Comparison of ENCODE assay signal across 1 cellular context in the genomic region with DNA sequence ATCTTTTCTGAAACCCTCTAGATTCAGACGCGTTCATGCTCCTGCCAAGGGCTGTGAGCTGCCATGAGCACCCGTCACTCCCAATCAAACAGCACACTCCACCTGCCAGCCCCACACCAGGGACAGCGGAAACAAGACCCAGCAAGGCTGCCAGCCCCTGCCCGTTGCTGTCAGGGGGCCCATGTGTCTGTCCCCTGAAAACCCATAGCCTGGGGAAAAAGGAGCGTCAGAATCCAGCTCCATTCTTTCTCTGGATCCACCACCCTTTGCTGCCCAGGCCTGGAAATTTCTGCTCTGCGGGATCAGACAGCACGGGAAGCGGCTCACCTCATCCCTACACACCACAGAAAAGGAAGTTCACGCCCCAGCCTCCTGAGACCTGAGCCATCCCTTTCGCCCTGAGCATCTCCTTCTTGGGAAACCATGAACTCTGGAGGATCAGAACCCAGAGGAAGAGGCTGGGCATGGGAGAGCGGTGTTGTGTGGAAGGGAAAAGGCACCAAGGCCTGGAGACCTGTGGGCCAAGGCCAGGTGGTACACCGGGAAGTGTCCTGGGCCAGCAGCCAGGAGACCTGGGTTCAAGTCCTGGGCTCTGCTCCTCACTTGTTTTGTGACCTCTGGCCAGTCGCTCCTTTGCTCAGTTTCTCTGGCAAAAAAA.
TF ChIP-seq lines count a peak whose summit lies in the region.

No MANE protein-coding gene starts in this region.

TF ChIP-seq in WTC11, 78 proteins besides CTCF, POLR2A, EP300 and RAD21 (continued from another document):
- TF ChIP-seq RORB (CRISPR knock-in tag; IDR thresholded peaks at IDR 0.05) (no peak), ZNF416 (CRISPR knock-in tag; IDR thresholded peaks at IDR 0.05) (no peak), HMGA2 (CRISPR knock-in tag; IDR thresholded peaks at IDR 0.05) (no peak)
- TF ChIP-seq, protein P1, sequence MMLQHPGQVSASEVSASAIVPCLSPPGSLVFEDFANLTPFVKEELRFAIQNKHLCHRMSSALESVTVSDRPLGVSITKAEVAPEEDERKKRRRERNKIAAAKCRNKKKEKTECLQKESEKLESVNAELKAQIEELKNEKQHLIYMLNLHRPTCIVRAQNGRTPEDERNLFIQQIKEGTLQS (CRISPR knock-in tag; conservative IDR thresholded peaks at IDR 0.05) = no peak
- TF ChIP-seq, protein P2, sequence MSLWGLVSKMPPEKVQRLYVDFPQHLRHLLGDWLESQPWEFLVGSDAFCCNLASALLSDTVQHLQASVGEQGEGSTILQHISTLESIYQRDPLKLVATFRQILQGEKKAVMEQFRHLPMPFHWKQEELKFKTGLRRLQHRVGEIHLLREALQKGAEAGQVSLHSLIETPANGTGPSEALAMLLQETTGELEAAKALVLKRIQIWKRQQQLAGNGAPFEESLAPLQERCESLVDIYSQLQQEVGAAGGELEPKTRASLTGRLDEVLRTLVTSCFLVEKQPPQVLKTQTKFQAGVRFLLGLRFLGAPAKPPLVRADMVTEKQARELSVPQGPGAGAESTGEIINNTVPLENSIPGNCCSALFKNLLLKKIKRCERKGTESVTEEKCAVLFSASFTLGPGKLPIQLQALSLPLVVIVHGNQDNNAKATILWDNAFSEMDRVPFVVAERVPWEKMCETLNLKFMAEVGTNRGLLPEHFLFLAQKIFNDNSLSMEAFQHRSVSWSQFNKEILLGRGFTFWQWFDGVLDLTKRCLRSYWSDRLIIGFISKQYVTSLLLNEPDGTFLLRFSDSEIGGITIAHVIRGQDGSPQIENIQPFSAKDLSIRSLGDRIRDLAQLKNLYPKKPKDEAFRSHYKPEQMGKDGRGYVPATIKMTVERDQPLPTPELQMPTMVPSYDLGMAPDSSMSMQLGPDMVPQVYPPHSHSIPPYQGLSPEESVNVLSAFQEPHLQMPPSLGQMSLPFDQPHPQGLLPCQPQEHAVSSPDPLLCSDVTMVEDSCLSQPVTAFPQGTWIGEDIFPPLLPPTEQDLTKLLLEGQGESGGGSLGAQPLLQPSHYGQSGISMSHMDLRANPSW (CRISPR knock-in tag; conservative IDR thresholded peaks at IDR 0.05; ENCODE audit: low read depth) = no peak
- TF ChIP-seq, protein P3, sequence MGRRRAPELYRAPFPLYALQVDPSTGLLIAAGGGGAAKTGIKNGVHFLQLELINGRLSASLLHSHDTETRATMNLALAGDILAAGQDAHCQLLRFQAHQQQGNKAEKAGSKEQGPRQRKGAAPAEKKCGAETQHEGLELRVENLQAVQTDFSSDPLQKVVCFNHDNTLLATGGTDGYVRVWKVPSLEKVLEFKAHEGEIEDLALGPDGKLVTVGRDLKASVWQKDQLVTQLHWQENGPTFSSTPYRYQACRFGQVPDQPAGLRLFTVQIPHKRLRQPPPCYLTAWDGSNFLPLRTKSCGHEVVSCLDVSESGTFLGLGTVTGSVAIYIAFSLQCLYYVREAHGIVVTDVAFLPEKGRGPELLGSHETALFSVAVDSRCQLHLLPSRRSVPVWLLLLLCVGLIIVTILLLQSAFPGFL (CRISPR knock-in tag; IDR thresholded peaks at IDR 0.05; ENCODE audit: borderline replicate concordance) = no peak
- TF ChIP-seq, protein P4, sequence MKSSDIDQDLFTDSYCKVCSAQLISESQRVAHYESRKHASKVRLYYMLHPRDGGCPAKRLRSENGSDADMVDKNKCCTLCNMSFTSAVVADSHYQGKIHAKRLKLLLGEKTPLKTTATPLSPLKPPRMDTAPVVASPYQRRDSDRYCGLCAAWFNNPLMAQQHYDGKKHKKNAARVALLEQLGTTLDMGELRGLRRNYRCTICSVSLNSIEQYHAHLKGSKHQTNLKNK (CRISPR knock-in tag; IDR thresholded peaks at IDR 0.05) = no peak
TF ChIP-seq in WTC11: peak in this region for 0.
